8 cellular contexts compared by ENCODE assay signal in genomic region chr6:111872521-111873177, GRCh38. TPM values are rescaled to one million over a fixed set of nuclear protein-coding genes. Genes with fewer than 3 reads are reported as not detected.
DNase-seq lines count a peak whose midpoint lies in the region; ATAC-seq lines count a peak whose summit lies in the region.

No MANE protein-coding gene starts in this region.

- H3K36me3 Mint-ChIP-seq in activated naive CD4-positive, alpha-beta T cell treated with anti-CD3 and anti-CD28 coated beads, Interleukin-2, amount 50 U/mL, for 24 hours: peaks cover 30% of the 10 kb centered on the region

- H3K9me3 Mint-ChIP-seq in activated naive CD4-positive, alpha-beta T cell treated with anti-CD3 and anti-CD28 coated beads, Interleukin-2, amount 50 U/mL, for 24 hours: no peaks in the 10 kb centered on the region

- H3K4me1 Mint-ChIP-seq in activated naive CD4-positive, alpha-beta T cell treated with anti-CD3 and anti-CD28 coated beads, Interleukin-2, amount 50 U/mL, for 24 hours: peaks cover 52% of the 10 kb centered on the region

- intact Hi-C loops in left cardiac atrium (cut with DNase I): loop anchor here (5.0 to 10.0 kb wide), 4 partner anchors 70 to 160 kb away; no protein-coding TSS in a partner anchor

- H3K27me3 Mint-ChIP-seq in activated naive CD4-positive, alpha-beta T cell treated with anti-CD3 and anti-CD28 coated beads, Interleukin-2, amount 50 U/mL, for 24 hours: no peaks in the 10 kb centered on the region

- H3K4me3 Mint-ChIP-seq in activated naive CD4-positive, alpha-beta T cell treated with anti-CD3 and anti-CD28 coated beads, Interleukin-2, amount 50 U/mL, for 24 hours: peak overlapping the region; percentile 93

- peak; percentile 54 for DNase-seq in DMS53 (lab: John Stamatoyannopoulos, UW)
- no peak for DNase-seq in DMS53 treated with DMSO at 0.1 percent for 48 hours (lab: John Stamatoyannopoulos, UW; ENCODE audit: unreplicated experiment)
- peak; percentile 54 for DNase-seq in RKO (ENCODE audit: low spot score)
- peak; percentile 39 for DNase-seq in left cardiac atrium
- peak; percentile 88 for DNase-seq in retina
- DNase-seq in DMS153 (lab: John Stamatoyannopoulos, UW): no peak

- peak overlapping the region; percentile 99 for H3K27ac Mint-ChIP-seq in activated naive CD4-positive, alpha-beta T cell treated with anti-CD3 and anti-CD28 coated beads, Interleukin-2, amount 50 U/mL, for 24 hours

- peak; percentile 22 for ATAC-seq in HG03064 (IDR thresholded peaks at IDR 0.05; ENCODE audit: low read depth, unreplicated experiment)
- ATAC-seq in left cardiac atrium: peak; percentile 12 to 16

RNA-seq across cellular contexts. Expression of gene FYN, which starts 0.6 kb away (rescaled TPM):
- total RNA-seq in left cardiac atrium: 10 to 100 TPM; 60.4 to 75.8 TPM

Comparison
In these comparisons a context has a peak if more than half of its experiments do, and no peak if none do; other contexts are left out.
1. DNase-seq: peak in DMS53 (single experiment), RKO (single experiment), left cardiac atrium (single experiment) and retina (single experiment); none in DMS53 treated with DMSO at 0.1 percent for 48 hours (single experiment) and DMS153 (single experiment).